In the genomic region with DNA sequence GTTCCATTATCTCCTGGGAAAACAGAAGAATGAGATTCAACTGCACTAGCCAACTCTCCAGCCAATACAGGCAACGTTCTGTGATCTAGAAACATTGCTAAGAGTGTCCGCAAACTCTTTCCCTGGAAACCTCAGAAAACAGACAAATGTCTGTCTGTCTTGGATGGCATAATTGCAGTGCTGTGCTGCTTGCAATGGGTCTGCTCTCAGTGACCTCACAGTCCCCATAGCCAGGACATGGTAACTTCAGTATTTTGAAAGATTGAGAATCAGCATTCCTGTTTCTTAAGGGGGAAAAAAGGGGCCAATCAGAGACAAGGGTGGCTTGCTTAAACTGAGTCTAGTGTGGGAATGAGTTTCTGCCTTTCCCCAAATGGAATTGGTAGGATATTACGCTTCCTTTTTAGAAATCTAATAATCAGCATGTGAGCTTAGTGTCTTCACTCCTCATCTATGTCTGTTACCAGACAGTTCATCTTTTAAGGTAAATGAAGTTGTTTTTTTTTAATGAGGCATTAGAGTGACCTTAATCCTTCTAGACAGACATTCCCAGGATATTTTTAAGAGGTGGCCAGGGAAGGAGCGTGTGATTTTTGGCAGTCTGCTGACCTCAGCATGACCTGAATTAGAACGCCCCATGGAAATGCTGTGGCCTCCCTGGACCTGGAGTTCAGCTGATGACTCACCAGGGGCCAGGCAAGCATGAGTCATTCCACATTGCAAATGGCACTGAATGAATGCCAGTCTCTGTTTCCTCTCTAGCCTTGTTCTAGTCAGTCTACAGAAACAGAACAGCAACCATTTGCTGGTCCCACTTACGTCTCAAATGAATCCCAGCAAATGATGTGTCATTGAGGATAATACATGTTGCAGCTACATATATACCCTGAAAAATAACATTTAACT, we compare ENCODE assay signal across 1 cellular context.
TF ChIP-seq lines count a peak whose summit lies in the region.

No MANE protein-coding gene starts in this region.

TF ChIP-seq in K562, 482 proteins besides CTCF, POLR2A, EP300 and RAD21 (continued from another document and continues in another):
- TF ChIP-seq, protein P1, sequence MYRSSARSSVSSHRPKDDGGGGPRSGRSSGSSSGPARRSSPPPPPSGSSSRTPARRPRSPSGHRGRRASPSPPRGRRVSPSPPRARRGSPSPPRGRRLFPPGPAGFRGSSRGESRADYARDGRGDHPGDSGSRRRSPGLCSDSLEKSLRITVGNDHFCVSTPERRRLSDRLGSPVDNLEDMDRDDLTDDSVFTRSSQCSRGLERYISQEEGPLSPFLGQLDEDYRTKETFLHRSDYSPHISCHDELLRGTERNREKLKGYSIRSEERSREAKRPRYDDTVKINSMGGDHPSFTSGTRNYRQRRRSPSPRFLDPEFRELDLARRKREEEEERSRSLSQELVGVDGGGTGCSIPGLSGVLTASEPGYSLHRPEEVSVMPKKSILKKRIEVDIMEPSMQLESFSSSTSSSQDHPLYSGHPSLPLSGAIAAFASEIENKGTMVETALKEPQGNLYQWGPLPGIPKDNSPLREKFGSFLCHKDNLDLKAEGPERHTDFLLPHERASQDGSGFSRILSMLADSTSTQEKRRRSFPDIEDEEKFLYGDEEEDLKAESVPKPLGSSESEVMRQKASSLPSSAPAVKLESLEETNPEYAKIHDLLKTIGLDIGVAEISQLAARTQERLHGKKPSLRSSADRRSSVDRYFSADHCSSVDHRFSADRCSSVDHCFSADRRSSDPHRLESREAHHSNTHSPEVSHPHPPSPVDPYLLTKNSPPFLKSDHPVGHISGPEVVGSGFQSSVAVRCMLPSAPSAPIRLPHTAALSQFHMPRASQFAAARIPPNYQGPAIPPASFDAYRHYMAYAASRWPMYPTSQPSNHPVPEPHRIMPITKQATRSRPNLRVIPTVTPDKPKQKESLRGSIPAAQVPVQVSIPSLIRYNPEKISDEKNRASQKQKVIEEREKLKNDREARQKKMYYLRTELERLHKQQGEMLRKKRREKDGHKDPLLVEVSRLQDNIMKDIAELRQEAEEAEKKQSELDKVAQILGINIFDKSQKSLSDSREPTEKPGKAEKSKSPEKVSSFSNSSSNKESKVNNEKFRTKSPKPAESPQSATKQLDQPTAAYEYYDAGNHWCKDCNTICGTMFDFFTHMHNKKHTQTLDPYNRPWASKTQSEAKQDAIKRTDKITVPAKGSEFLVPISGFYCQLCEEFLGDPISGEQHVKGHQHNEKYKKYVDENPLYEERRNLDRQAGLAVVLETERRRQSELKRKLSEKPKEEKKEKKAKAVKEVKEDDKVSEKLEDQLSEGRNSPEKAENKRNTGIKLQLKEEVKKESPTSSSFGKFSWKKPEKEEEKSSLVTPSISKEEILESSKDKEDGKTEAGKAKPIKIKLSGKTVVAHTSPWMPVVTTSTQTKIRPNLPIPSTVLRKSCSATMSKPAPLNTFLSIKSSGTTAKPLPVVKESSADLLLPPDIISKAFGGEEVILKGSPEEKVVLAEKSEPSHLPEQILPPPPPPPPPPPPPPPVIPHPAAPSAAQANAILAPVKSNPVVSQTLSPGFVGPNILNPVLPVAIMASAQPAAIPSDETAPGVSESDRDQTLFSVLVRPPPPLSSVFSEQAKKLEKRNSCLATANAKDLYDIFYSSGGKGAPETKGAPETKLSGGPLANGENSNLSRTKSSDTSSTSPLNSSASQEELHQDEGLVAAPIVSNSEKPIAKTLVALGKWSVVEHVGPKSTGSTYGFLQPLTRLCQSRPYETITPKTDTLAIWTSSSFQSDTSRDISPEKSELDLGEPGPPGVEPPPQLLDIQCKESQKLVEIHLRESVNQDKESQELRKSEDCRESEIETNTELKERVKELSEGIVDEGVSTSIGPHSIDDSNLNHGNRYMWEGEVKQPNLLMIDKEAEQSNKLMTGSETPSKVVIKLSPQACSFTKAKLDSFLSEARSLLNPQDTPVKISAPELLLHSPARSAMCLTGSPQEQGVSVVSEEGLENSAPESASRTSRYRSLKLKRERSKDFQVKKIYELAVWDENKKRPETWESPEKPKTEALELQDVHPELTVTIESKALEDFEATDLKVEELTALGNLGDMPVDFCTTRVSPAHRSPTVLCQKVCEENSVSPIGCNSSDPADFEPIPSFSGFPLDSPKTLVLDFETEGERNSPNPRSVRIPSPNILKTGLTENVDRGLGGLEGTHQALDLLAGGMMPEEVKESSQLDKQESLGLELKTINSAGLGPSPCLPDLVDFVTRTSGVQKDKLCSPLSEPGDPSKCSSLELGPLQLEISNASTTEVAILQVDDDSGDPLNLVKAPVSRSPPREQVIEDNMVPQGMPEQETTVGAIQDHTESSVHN (IDR thresholded peaks at IDR 0.05; ENCODE audit: borderline replicate concordance in 1 of 2, low read depth in 1 of 2), result 0 out of 4 replicates have a peak, but pooled peaks of 1 of the 2 experiments have one; percentile 32
- TF ChIP-seq MAFF (IDR thresholded peaks at IDR 0.05; ENCODE audit: low read length), result peak; percentile 60; the same call in 1 of the 2 replicates
- TF ChIP-seq SP2 (IDR thresholded peaks at IDR 0.05; ENCODE audit: extremely low read depth, low read depth, low read length, poor library complexity, severe bottlenecking), result no peak
- no peak for TF ChIP-seq FOXK1 (CRISPR knock-in tag; IDR thresholded peaks at IDR 0.05; ENCODE audit: borderline replicate concordance)
- no peak for TF ChIP-seq TCF7L2 (IDR thresholded peaks at IDR 0.05; ENCODE audit: low read depth, low read length)
- TF ChIP-seq ZBTB8A (IDR thresholded peaks at IDR 0.05; ENCODE audit: partially characterized antibody), result no peak
- TF ChIP-seq CREM (IDR thresholded peaks at IDR 0.05; ENCODE audit: low read depth), result peak; percentile 50; the same call in 1 of the 2 replicates
- TF ChIP-seq EHMT2 (IDR thresholded peaks at IDR 0.05), result peak; percentile 85
- peak in 1 of 2 experiments; percentile 47; a peak in 1 of 4 replicates for TF ChIP-seq RCOR1 (IDR thresholded peaks at IDR 0.05; ENCODE audit: borderline replicate concordance in 1 of 2, low read depth in 2 of 2, low read length in 2 of 2)
- TF ChIP-seq ZNF239 (CRISPR knock-in tag; IDR thresholded peaks at IDR 0.05), result no peak
- no peak for TF ChIP-seq ZNF707 (CRISPR knock-in tag; conservative IDR thresholded peaks at IDR 0.05)
- TF ChIP-seq, protein P2, sequence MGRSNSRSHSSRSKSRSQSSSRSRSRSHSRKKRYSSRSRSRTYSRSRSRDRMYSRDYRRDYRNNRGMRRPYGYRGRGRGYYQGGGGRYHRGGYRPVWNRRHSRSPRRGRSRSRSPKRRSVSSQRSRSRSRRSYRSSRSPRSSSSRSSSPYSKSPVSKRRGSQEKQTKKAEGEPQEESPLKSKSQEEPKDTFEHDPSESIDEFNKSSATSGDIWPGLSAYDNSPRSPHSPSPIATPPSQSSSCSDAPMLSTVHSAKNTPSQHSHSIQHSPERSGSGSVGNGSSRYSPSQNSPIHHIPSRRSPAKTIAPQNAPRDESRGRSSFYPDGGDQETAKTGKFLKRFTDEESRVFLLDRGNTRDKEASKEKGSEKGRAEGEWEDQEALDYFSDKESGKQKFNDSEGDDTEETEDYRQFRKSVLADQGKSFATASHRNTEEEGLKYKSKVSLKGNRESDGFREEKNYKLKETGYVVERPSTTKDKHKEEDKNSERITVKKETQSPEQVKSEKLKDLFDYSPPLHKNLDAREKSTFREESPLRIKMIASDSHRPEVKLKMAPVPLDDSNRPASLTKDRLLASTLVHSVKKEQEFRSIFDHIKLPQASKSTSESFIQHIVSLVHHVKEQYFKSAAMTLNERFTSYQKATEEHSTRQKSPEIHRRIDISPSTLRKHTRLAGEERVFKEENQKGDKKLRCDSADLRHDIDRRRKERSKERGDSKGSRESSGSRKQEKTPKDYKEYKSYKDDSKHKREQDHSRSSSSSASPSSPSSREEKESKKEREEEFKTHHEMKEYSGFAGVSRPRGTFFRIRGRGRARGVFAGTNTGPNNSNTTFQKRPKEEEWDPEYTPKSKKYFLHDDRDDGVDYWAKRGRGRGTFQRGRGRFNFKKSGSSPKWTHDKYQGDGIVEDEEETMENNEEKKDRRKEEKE (IDR thresholded peaks at IDR 0.05; ENCODE audit: borderline replicate concordance in 1 of 2, control insufficient read depth in 1 of 2, low read depth in 2 of 2, low read length in 1 of 2), result no peak
- no peak for TF ChIP-seq CCAR2 (IDR thresholded peaks at IDR 0.05; ENCODE audit: low read depth, low read length)
- TF ChIP-seq SRF (CRISPR knock-in tag; IDR thresholded peaks at IDR 0.05), result peak in 1 of 2 experiments; percentile 94; a peak in 1 of 4 replicates
- peak; percentile 52 for TF ChIP-seq NFE2 (IDR thresholded peaks at IDR 0.05; ENCODE audit: low read depth)
- 0 out of 2 replicates have a peak, but pooled peaks have one; percentile 17 for TF ChIP-seq ZNF24 (IDR thresholded peaks at IDR 0.05)
- peak; percentile 76 for TF ChIP-seq MYNN (IDR thresholded peaks at IDR 0.05)
- TF ChIP-seq MYNN (CRISPR knock-in tag; IDR thresholded peaks at IDR 0.05), result no peak
- TF ChIP-seq, protein P3, sequence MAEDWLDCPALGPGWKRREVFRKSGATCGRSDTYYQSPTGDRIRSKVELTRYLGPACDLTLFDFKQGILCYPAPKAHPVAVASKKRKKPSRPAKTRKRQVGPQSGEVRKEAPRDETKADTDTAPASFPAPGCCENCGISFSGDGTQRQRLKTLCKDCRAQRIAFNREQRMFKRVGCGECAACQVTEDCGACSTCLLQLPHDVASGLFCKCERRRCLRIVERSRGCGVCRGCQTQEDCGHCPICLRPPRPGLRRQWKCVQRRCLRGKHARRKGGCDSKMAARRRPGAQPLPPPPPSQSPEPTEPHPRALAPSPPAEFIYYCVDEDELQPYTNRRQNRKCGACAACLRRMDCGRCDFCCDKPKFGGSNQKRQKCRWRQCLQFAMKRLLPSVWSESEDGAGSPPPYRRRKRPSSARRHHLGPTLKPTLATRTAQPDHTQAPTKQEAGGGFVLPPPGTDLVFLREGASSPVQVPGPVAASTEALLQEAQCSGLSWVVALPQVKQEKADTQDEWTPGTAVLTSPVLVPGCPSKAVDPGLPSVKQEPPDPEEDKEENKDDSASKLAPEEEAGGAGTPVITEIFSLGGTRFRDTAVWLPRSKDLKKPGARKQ (CRISPR knock-in tag; IDR thresholded peaks at IDR 0.05), result no peak
- TF ChIP-seq JUND (IDR thresholded peaks at IDR 0.05; ENCODE audit: borderline replicate concordance, low read depth, low read length), result peak; percentile 100
- TF ChIP-seq JUND (tag; IDR thresholded peaks at IDR 0.05; ENCODE audit: borderline replicate concordance, low read depth, low read length), result peak; percentile 100
- peak in 1 of 3 experiments; percentile 45 for TF ChIP-seq YY1 (IDR thresholded peaks at IDR 0.05; ENCODE audit: borderline replicate concordance in 1 of 3, control insufficient read depth in 1 of 3, extremely low read depth in 1 of 3, insufficient read depth in 3 of 3, insufficient read length in 1 of 3, insufficient replicate concordance in 2 of 3, low read depth in 1 of 3, low read length in 2 of 3)
- peak; percentile 96 for TF ChIP-seq JUNB (CRISPR knock-in tag; conservative IDR thresholded peaks at IDR 0.05)
- no peak for TF ChIP-seq ZNF551 (CRISPR knock-in tag; IDR thresholded peaks at IDR 0.05)
- no peak for TF ChIP-seq PCBP2 (IDR thresholded peaks at IDR 0.05; ENCODE audit: low read depth, low read length, poor library complexity, severe bottlenecking)
- TF ChIP-seq JUN (IDR thresholded peaks at IDR 0.05; ENCODE audit: borderline replicate concordance, low read depth, low read length), result peak; percentile 99
- TF ChIP-seq JUN (CRISPR knock-in tag; IDR thresholded peaks at IDR 0.05; ENCODE audit: borderline replicate concordance), result no peak
- TF ChIP-seq DPF2 (IDR thresholded peaks at IDR 0.05), result peak; percentile 94
- TF ChIP-seq HNRNPL (IDR thresholded peaks at IDR 0.05; ENCODE audit: low read depth, low read length), result no peak
- no peak for TF ChIP-seq ZNF274 (IDR thresholded peaks at IDR 0.05; ENCODE audit: borderline replicate concordance, low read depth, low read length)
- no peak for TF ChIP-seq HES1 (IDR thresholded peaks at IDR 0.05; ENCODE audit: low read depth)
- TF ChIP-seq TEAD4 (IDR thresholded peaks at IDR 0.05; ENCODE audit: low read length), result 0 out of 2 replicates have a peak, but pooled peaks have one; percentile 11
- TF ChIP-seq TEAD4 (CRISPR knock-in tag; IDR thresholded peaks at IDR 0.05; ENCODE audit: borderline replicate concordance), result no peak
- peak; percentile 54 for TF ChIP-seq BRD9 (IDR thresholded peaks at IDR 0.05; ENCODE audit: low read depth, partially characterized antibody)
- no peak for TF ChIP-seq ELF2 (CRISPR knock-in tag; IDR thresholded peaks at IDR 0.05)
- no peak for TF ChIP-seq TCF3 (CRISPR knock-in tag; IDR thresholded peaks at IDR 0.05)
- TF ChIP-seq GABPB2 (CRISPR knock-in tag; conservative IDR thresholded peaks at IDR 0.05), result no peak
- TF ChIP-seq POLR3G (IDR thresholded peaks at IDR 0.05; ENCODE audit: extremely low read depth, insufficient read length, insufficient replicate concordance), result no peak
- TF ChIP-seq, protein P4, sequence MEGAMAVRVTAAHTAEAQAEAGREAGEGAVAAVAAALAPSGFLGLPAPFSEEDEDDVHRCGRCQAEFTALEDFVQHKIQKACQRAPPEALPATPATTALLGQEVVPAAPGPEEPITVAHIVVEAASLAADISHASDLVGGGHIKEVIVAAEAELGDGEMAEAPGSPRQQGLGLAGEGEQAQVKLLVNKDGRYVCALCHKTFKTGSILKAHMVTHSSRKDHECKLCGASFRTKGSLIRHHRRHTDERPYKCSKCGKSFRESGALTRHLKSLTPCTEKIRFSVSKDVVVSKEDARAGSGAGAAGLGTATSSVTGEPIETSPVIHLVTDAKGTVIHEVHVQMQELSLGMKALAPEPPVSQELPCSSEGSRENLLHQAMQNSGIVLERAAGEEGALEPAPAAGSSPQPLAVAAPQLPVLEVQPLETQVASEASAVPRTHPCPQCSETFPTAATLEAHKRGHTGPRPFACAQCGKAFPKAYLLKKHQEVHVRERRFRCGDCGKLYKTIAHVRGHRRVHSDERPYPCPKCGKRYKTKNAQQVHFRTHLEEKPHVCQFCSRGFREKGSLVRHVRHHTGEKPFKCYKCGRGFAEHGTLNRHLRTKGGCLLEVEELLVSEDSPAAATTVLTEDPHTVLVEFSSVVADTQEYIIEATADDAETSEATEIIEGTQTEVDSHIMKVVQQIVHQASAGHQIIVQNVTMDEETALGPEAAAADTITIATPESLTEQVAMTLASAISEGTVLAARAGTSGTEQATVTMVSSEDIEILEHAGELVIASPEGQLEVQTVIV (CRISPR knock-in tag; IDR thresholded peaks at IDR 0.05; ENCODE audit: borderline replicate concordance), result no peak
